ENCODE assay signal across 26 cellular contexts in genomic region chr3:143138948-143139347, GRCh38.
"Had no signal": no experiment of that assay in that cellular context is flagged by ENCODE, and none has a peak within 500 bp of the region (broad histone marks: within the 10 kb centered on the region; RNA-seq: fewer than 3 reads in every experiment).

No MANE protein-coding gene starts in this region.

- H3K9me3 ChIP-seq: ascending aorta, body of pancreas, Peyer's patch, SJCRH30 had no signal

- DNase-seq: activated CD4-positive, alpha-beta T cell treated with anti-CD3 and anti-CD28 coated beads for 1 hour; activated CD4-positive, alpha-beta T cell treated with anti-CD3 and anti-CD28 coated beads, Interleukin-2, amount 10 ng/mL, durations not matched to agents 24 days and 14 days; activated CD4-positive, alpha-beta T cell treated with anti-CD3 and anti-CD28 coated beads, Interleukin-2, amount 50 U/mL, for 48 hours; activated CD8-positive, alpha-beta memory T cell treated with anti-CD3 and anti-CD28 coated beads, Interleukin-2, amount 10 ng/mL, durations not matched to agents 7 days and 5 days; activated effector memory CD4-positive, alpha-beta T cell treated with Interleukin-2 at 50 U/mL for 16 hours; activated naive CD4-positive, alpha-beta T cell; activated T-cell treated with anti-CD3 and anti-CD28 coated beads, Interleukin-2, amount 50 U/mL, for 24 hours; body of pancreas; central memory CD4-positive, alpha-beta T cell; Kasumi-1; KBM-7; NCI-H1105 treated with DMSO at 0.1 percent for 48 hours; NCI-H1436 treated with DMSO at 0.1 percent for 48 hours; NCI-H187; NCI-H2081; NCI-H226; NCI-H526; NCI-H82; OCI-M1; Peyer's patch; Right ventricle myocardium superior; SJCRH30 had no signal

- H3K4me3 ChIP-seq: ascending aorta, body of pancreas, Peyer's patch had no signal

- H3K27me3 ChIP-seq: ascending aorta, body of pancreas, Peyer's patch had no signal

- H3K4me1 ChIP-seq: ascending aorta, body of pancreas, Peyer's patch had no signal

- H3K27ac ChIP-seq: ascending aorta, body of pancreas, Peyer's patch, RWPE1, SJCRH30 had no signal

- ATAC-seq: activated CD8-positive, alpha-beta memory T cell treated with anti-CD3 and anti-CD28 coated beads, Interleukin-2, amount 10 ng/mL, durations not matched to agents 7 days and 5 days; WTC11 had no signal

- FAIRE-seq: bronchial epithelial cell had no signal

- H3K36me3 ChIP-seq: ascending aorta, Peyer's patch, SJCRH30 had no signal
